8 cellular contexts compared by ENCODE assay signal in genomic region chr9:85742630-85742928, GRCh38. TPM values are rescaled to one million over a fixed set of nuclear protein-coding genes. Genes with fewer than 3 reads are reported as not detected.
DNase-seq lines count a peak whose midpoint lies in the region; ATAC-seq, FAIRE-seq and TF ChIP-seq lines count a peak whose summit lies in the region.

No MANE protein-coding gene starts in this region.

- H3K27ac ChIP-seq in DND-41 (ENCODE audit: low read length) (peak overlapping the region; percentile 73), mucosa of rectum (ENCODE audit: low read depth in 2 of 2, low read length in 2 of 2) (peak overlapping the region in 1 of 2 donors; percentile 69)

- H3K27me3 ChIP-seq in DND-41 (ENCODE audit: insufficient read depth, low read length, poor library complexity), result peaks cover 5% of the 10 kb centered on the region
- no peaks in the 10 kb centered on the region for H3K27me3 ChIP-seq in bronchial epithelial cell (ENCODE audit: control insufficient read depth, insufficient read depth, low read length)
- no peaks in the 10 kb centered on the region for H3K27me3 ChIP-seq in mucosa of rectum (ENCODE audit: control insufficient read depth in 2 of 2, insufficient read depth in 2 of 2, low read length in 2 of 2)

- H2AFZ ChIP-seq in DND-41 (ENCODE audit: low read depth, low read length), result peak overlapping the region; percentile 90

- TF ChIP-seq CTCF in DND-41 (IDR thresholded peaks at IDR 0.05; ENCODE audit: borderline replicate concordance, extremely low read depth, low read length, poor library complexity, severe bottlenecking) (no peak), bronchial epithelial cell (IDR thresholded peaks at IDR 0.05; ENCODE audit: insufficient read depth, low read length, severe bottlenecking) (no peak)

- DNase-seq in DND-41 (no peak), LoVo (ENCODE audit: low spot score) (peak; percentile 14), bronchial epithelial cell (ENCODE audit: low read depth) (peak; percentile 91), occipital lobe (lab: John Stamatoyannopoulos, UW) (no peak), DMS79 treated with DMSO at 0.1 percent for 48 hours (lab: John Stamatoyannopoulos, UW) (no peak), mucosa of gallbladder (ENCODE audit: low spot score) (no peak), superior temporal gyrus (ENCODE audit: extremely low spot score) (no peak)

- H3K79me2 ChIP-seq in DND-41 (ENCODE audit: insufficient read depth, low read length), result peaks cover 36% of the 10 kb centered on the region

- H3K4me3 ChIP-seq in DND-41 (ENCODE audit: low read depth in 1 of 2, low read length in 2 of 2) (peak overlapping the region; percentile 38 to 94; a peak in 3 of 4 replicates), bronchial epithelial cell (ENCODE audit: low read depth, low read length) (peak overlapping the region; percentile 87), mucosa of rectum (ENCODE audit: low read length in 2 of 2) (peak overlapping the region; percentile 69 to 90)

- H3K9ac ChIP-seq in DND-41 (ENCODE audit: low read depth, low read length) (peak overlapping the region; percentile 61), mucosa of rectum (ENCODE audit: low read depth in 1 of 2, low read length in 2 of 2) (peak overlapping the region; percentile 64 to 79)

- no peak for FAIRE-seq in bronchial epithelial cell (lab: Jason Lieb, UNC)

- H3K36me3 ChIP-seq in DND-41 (ENCODE audit: insufficient read depth, low read length) (no peaks in the 10 kb centered on the region; the same call in 1 of the 2 replicates), bronchial epithelial cell (ENCODE audit: control insufficient read depth, insufficient read depth, low read length) (no peaks in the 10 kb centered on the region), mucosa of rectum (ENCODE audit: control insufficient read depth in 2 of 2, insufficient read depth in 2 of 2, low read length in 2 of 2) (no peaks in the 10 kb centered on the region)

- ATAC-seq in DND-41 (ENCODE audit: insufficient read depth, low read depth), result no peak

- H3K4me1 ChIP-seq in DND-41 (ENCODE audit: insufficient read depth, low read length) (peaks cover 36% of the 10 kb centered on the region), mucosa of rectum (ENCODE audit: control insufficient read depth in 2 of 2, insufficient read depth in 2 of 2, low read length in 2 of 2) (peaks cover 4 to 11% of the 10 kb centered on the region in 2 donors)

- H3K9me3 ChIP-seq in DND-41 (ENCODE audit: insufficient read depth, low read length, severe bottlenecking) (no peaks in the 10 kb centered on the region), mucosa of rectum (ENCODE audit: control insufficient read depth in 2 of 2, low read length in 2 of 2) (no peaks in the 10 kb centered on the region)

- H4K20me1 ChIP-seq in DND-41 (ENCODE audit: insufficient read depth, low read length), result peaks cover 8% of the 10 kb centered on the region; the same call in 1 of the 2 replicates

- peak overlapping the region; percentile 79 for H3K4me2 ChIP-seq in DND-41 (ENCODE audit: insufficient read depth, low read length)

RNA-seq across cellular contexts. Expression of gene AGTPBP1, which starts 0.8 kb away (rescaled TPM):
- total RNA-seq in bronchial epithelial cell, result 23.9 and 24.2 TPM in 2 replicates
- 473 TPM for total RNA-seq in occipital lobe
- total RNA-seq in mucosa of gallbladder, result 12.2 TPM

Comparison
In these comparisons a context has a peak if more than half of its experiments do, and no peak if none do; other contexts are left out.
1. DNase-seq: peak in LoVo (single experiment) and bronchial epithelial cell (single experiment); none in DND-41 (single experiment), occipital lobe (single experiment), DMS79 treated with DMSO at 0.1 percent for 48 hours (single experiment), mucosa of gallbladder (single experiment) and superior temporal gyrus (single experiment).
2. RNA of gene AGTPBP1, which starts 0.8 kb away (total RNA-seq): 473 TPM in occipital lobe (single experiment); 23.9 to 24.2 TPM in bronchial epithelial cell and 12.2 TPM in mucosa of gallbladder (single experiment); every median in the first group is over 10 times any median in the second.
3. Peak in every context shown above with its lines, with median percentiles within 50 percentile points of each other: H3K4me3 ChIP-seq.